34 cellular contexts compared by ENCODE assay signal in genomic region chr2:183153967-183154366, GRCh38.
"Had no signal": no experiment of that assay in that cellular context is flagged by ENCODE, and none has a peak within 500 bp of the region (broad histone marks: within the 10 kb centered on the region; RNA-seq: fewer than 3 reads in every experiment).

No MANE protein-coding gene starts in this region.

- H3K4me3 ChIP-seq: MG63 had no signal

- H3K9me3 ChIP-seq: MG63 had no signal

- H3K27me3 ChIP-seq: MG63 had no signal

- DNase-seq: Kasumi-1, MG63, MM.1S, NCI-H1048, NCI-H1092, NCI-H1092 treated with DMSO at 0.1 percent for 48 hours, NCI-H1105, NCI-H1105 treated with DMSO at 0.1 percent for 48 hours, NCI-H1417, NCI-H1417 treated with DMSO at 0.1 percent for 48 hours, NCI-H1436, NCI-H1436 treated with DMSO at 0.1 percent for 48 hours, NCI-H146, NCI-H1694, NCI-H1694 treated with DMSO at 0.1 percent for 48 hours, NCI-H187, NCI-H187 treated with DMSO at 0.1 percent for 48 hours, NCI-H1930, NCI-H2029, NCI-H2029 treated with DMSO at 0.1 percent for 48 hours, NCI-H2081, NCI-H2081 treated with DMSO at 0.1 percent for 48 hours, NCI-H2107, NCI-H2171, NCI-H2171 treated with DMSO at 0.1 percent for 48 hours, NCI-H2227 treated with DMSO at 0.1 percent for 48 hours, NCI-H226, NCI-H345, NCI-H446, NCI-H446 treated with DMSO at 0.1 percent for 48 hours, NCI-H510A, NCI-H510A treated with DMSO at 0.1 percent for 48 hours, NCI-H524, NCI-H524 treated with DMSO at 0.1 percent for 48 hours had no signal
